In the genomic region with DNA sequence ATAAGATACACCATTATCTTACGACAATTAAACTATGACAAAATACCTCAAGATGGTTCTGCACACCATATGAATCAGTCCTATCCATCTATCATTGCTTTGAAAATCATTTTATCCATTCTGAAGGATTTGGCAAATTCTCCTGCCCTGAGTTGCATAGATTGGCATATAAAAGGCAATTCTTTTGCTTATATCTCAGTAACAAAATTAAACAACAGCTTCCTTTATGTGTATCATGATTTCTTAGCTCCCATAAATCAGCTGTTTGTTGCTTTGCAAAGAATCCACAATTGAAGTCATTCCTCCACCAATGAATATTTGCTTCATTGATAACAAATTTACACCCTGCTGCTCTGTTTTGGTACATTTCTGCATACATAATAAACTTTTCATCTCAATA, we compare ENCODE assay signal across 7 cellular contexts.
"Had no signal": no experiment of that assay in that cellular context is flagged by ENCODE, and none has a peak within 500 bp of the region (broad histone marks: within the 10 kb centered on the region; RNA-seq: fewer than 3 reads in every experiment).

No MANE protein-coding gene starts in this region.

- H3K4me2 ChIP-seq: KMS-11 had no signal

- DNase-seq: GM23248, GOT3, H7, IMR-90 had no signal

- H3K4me1 ChIP-seq: HAP-1 had no signal

- H2AFZ ChIP-seq: GM23248 had no signal

- H3K9me3 ChIP-seq: HAP-1 had no signal

- H3K27ac ChIP-seq: GM23248, KMS-11 had no signal

- ATAC-seq: K562 had no signal

- H3K4me3 ChIP-seq: GM23248, HAP-1, K562 had no signal

- H3K36me3 ChIP-seq: HAP-1 had no signal
